20 cellular contexts compared by ENCODE assay signal in the genomic region with DNA sequence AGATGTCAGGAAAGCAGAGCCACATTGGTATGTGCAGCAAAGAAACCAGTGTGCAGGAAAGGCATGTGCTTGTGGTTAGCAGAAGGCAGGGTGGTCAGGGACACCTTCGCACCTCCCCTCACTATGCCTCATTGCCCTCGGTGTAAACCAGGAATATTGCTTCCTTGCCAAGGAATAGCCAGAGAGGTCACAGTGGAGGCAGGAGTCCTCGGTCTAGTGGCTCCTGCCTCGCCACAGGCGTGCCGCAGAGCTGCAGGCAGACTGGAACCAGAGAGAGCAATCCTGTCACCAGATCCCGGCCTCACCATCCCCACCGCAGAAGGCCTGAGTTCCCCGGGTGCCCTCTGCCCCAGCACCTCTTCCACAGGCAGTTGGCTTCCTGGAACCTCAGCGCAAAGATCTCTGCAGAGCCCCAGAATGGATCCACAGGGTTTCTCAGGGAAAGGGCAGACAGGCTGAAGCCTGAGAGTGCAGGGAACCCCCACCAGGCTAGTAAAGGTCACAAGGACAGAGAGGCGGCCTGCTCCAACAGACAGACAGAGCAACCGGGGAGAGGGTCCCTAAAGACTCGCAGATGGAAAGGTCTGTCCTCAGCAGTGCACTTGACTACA. TPM values are rescaled to one million over a fixed set of nuclear protein-coding genes. Genes with fewer than 3 reads are reported as not detected.
DNase-seq lines count a peak whose midpoint lies in the region; FAIRE-seq and TF ChIP-seq lines count a peak whose summit lies in the region.
"Had no signal": no experiment of that assay in that cellular context is flagged by ENCODE, and none has a peak within 500 bp of the region (broad histone marks: within the 10 kb centered on the region; RNA-seq: fewer than 3 reads in every experiment).

No MANE protein-coding gene starts in this region.

- H3K4me3 ChIP-seq in OCI-LY7 (ENCODE audit: low read depth, low read length, poor library complexity, severe bottlenecking) = no peak overlapping the region
- H3K4me3 ChIP-seq in brain microvascular endothelial cell (ENCODE audit: low read depth, low read length) = no peak overlapping the region

- H3K27ac ChIP-seq in OCI-LY7 (ENCODE audit: low read depth, low read length, poor library complexity, severe bottlenecking) (no peak overlapping the region), brain microvascular endothelial cell (no peak overlapping the region)
- H3K27ac ChIP-seq: neutrophil had no signal

- TF ChIP-seq CTCF in GM10248 (IDR thresholded peaks at IDR 0.05; ENCODE audit: control extremely low read depth, extremely low read depth, low read depth, missing control alignments) (peak; percentile 2), OCI-LY7 (conservative IDR thresholded peaks at IDR 0.05; ENCODE audit: low read length) (no peak), brain microvascular endothelial cell (IDR thresholded peaks at IDR 0.05; ENCODE audit: low read depth, low read length, missing control alignments) (no peak), D721Med (IDR thresholded peaks at IDR 0.05; ENCODE audit: insufficient read depth, missing control alignments) (no peak)

- peaks cover 13% of the 10 kb centered on the region for H3K4me1 ChIP-seq in OCI-LY7 (ENCODE audit: insufficient read depth, low read length, poor library complexity, severe bottlenecking)

- peak overlapping the region; percentile 54; the same call in 1 of the 2 replicates for H2AFZ ChIP-seq in OCI-LY7 (ENCODE audit: low read length)

- intact Hi-C loops in OCI-LY7 (cut with micrococcal nuclease; ENCODE audit: unreplicated experiment) = no loop called here

- peak overlapping the region; percentile 60 for H3K4me2 ChIP-seq in OCI-LY7 (ENCODE audit: low read length)

- H3K9me2 ChIP-seq in OCI-LY7 (ENCODE audit: insufficient read depth, low read length) = no peaks in the 10 kb centered on the region

- POLR2A ChIA-PET in GM10248 (lab: Yijun Ruan, JAX) (interaction anchor here (0.5 kb wide), 1 partner anchor 360 kb away, joined by 3 read pairs; the partner anchor contains the start of gene DYNLL2), OCI-LY7 (lab: Charles Lee) (interaction anchor here (0.6 kb wide), 1 partner anchor 184 kb away, joined by 7 read pairs; no protein-coding TSS in a partner anchor)

- BruUV-seq in OCI-LY7 (replicated peaks; lab: Mats Ljungman, UMichigan) = no TSS peak

- H3K27me3 ChIP-seq in brain microvascular endothelial cell (replicated peaks) = no peaks in the 10 kb centered on the region

- H3K9me3 ChIP-seq in OCI-LY7 (ENCODE audit: low read length) = no peaks in the 10 kb centered on the region
- H3K9me3 ChIP-seq: neutrophil had no signal

- H4K20me1 ChIP-seq in OCI-LY7 (ENCODE audit: insufficient read depth, low read length) = no peaks in the 10 kb centered on the region

- H3K79me2 ChIP-seq in OCI-LY7 (ENCODE audit: insufficient read depth, low read depth, low read length) = no peaks in the 10 kb centered on the region

- H3K36me3 ChIP-seq in OCI-LY7 (ENCODE audit: insufficient read depth, low read length) = no peaks in the 10 kb centered on the region
- no peaks in the 10 kb centered on the region for H3K36me3 ChIP-seq in brain microvascular endothelial cell (replicated peaks)
- H3K36me3 ChIP-seq: neutrophil had no signal

- DNase-seq in GM10248 (ENCODE audit: extremely low spot score) = no peak
- no peak for DNase-seq in OCI-LY7 (ENCODE audit: low spot score)
- peak; percentile 4 for DNase-seq in iris pigment epithelial cell (ENCODE audit: low read depth)
- DNase-seq in renal cortical epithelial cell (ENCODE audit: low read depth) = peak; percentile 92
- no peak for DNase-seq in NCI-H2196 (lab: John Stamatoyannopoulos, UW; ENCODE audit: unreplicated experiment)
- no peak for DNase-seq in NCI-H2171 treated with DMSO at 0.1 percent for 48 hours (lab: John Stamatoyannopoulos, UW)
- DNase-seq in brain microvascular endothelial cell = no peak
- DNase-seq in D721Med (ENCODE audit: insufficient read length, low spot score) = no peak
- DNase-seq: activated CD4-positive, alpha-beta T cell treated with anti-CD3 and anti-CD28 coated beads, Interleukin-2, amount 50 U/mL, for 4 hours; activated naive CD4-positive, alpha-beta T cell treated with Interleukin-2 at 50 U/mL for 16 hours; COR-L47; left cardiac atrium; NCI-H748 treated with DMSO at 0.1 percent for 48 hours; PC-3; T-helper 17 cell had no signal

- CTCF ChIA-PET in GM10248 (lab: Yijun Ruan, JAX) (interaction anchor here (1.1 to 2.7 kb wide), 4 partner anchors 10 to 480 kb away, joined by 3 to 14 read pairs (median 7); no protein-coding TSS in a partner anchor), OCI-LY7 (lab: Charles Lee; ENCODE audit: unreplicated experiment) (no interaction called here)

- FAIRE-seq in D721Med (lab: Jason Lieb, UNC) = no peak
- FAIRE-seq: colon had no signal

- in situ Hi-C loops in brain microvascular endothelial cell (cut with HindIII; ENCODE audit: low pct_ligation_motif_present, low sequenced_read_pairs) = no loop called here

RNA-seq across cellular contexts. Expression of gene CCDC182, which starts 21.6 kb away (rescaled TPM):
- total RNA-seq in OCI-LY7 (2014; rRNA removed; shearing (Covaris generic)) = not detected in 2 replicates
- total RNA-seq in OCI-LY7 (2022) (not detected in 2 replicates), renal cortical epithelial cell (not detected in 2 replicates)
- total RNA-seq: fibroblast of villous mesenchyme, left cardiac atrium, LHCN-M2, mesenteric fat pad, PC-3, T-helper 17 cell had no signal

Comparison
In these comparisons a context has a peak if more than half of its experiments do, and no peak if none do; other contexts are left out.
1. DNase-seq: peak in iris pigment epithelial cell (single experiment) and renal cortical epithelial cell (single experiment); none in GM10248 (single experiment), OCI-LY7 (single experiment), NCI-H2196 (single experiment), NCI-H2171 treated with DMSO at 0.1 percent for 48 hours (single experiment), brain microvascular endothelial cell (single experiment) and D721Med (single experiment).